ENCODE assay signal across 25 cellular contexts in genomic region chr3:20222274-20222673, GRCh38. TPM values are rescaled to one million over a fixed set of nuclear protein-coding genes. Genes with fewer than 3 reads are reported as not detected.
"Had no signal": no experiment of that assay in that cellular context is flagged by ENCODE, and none has a peak within 500 bp of the region (broad histone marks: within the 10 kb centered on the region; RNA-seq: fewer than 3 reads in every experiment).

No MANE protein-coding gene starts in this region.

- DNase-seq: activated CD4-positive, alpha-beta T cell treated with anti-CD3 and anti-CD28 coated beads, Interleukin-2, amount 50 U/mL, for 4 hours; activated CD8-positive, alpha-beta memory T cell treated with anti-CD3 and anti-CD28 coated beads for 24 hours; activated CD8-positive, alpha-beta memory T cell treated with anti-CD3 and anti-CD28 coated beads, Interleukin-2, amount 50 U/mL, for 4 hours; activated T-cell treated with anti-CD3 and anti-CD28 coated beads, Interleukin-2, amount 50 U/mL, for 24 hours; adrenal gland; head of caudate nucleus; kidney; midbrain; right cardiac atrium; stimulated activated CD4-positive, alpha-beta T cell treated with anti-CD3 and anti-CD28 coated beads, Interleukin-12 subunit alpha, Interleukin-12 subunit beta, amount 100 ng/mL, for 4 hours; stimulated activated CD4-positive, alpha-beta T cell treated with anti-CD3 and anti-CD28 coated beads, Interleukin-4, amount 100 ng/mL, for 4 hours; stimulated activated naive CD8-positive, alpha-beta T cell treated with anti-CD3 and anti-CD28 coated beads, Interleukin-15, Interleukin-2, amounts not matched to agents 100 U/mL and 50 U/mL, for 24 hours; T-cell; upper lobe of left lung had no signal

- H3K9me3 Mint-ChIP-seq: activated naive CD4-positive, alpha-beta T cell treated with anti-CD3 and anti-CD28 coated beads, Interleukin-2, amount 50 U/mL, for 72 hours; activated T-cell treated with anti-CD3 and anti-CD28 coated beads, Interleukin-2, amount 50 U/mL, for 24 hours; activated T-helper 17 cell treated with anti-CD3 and anti-CD28 coated beads, Interleukin-2, amount 50 U/mL, for 72 hours; central memory CD8-positive, alpha-beta T cell; natural killer cell treated with Interleukin-12 subunit alpha and Interleukin-12 subunit beta and Interleukin-15 and Interleukin-18, amount 100 ng/mL, for 72 hours; T-cell; T-helper 2 cell treated with Interferon-gamma antibody and Interleukin-4, amounts not matched to agents 5 μg/mL and 100 μg/mL, for 36 hours had no signal

- H3K4me3 ChIP-seq: adrenal gland, ascending aorta, gastroesophageal sphincter, lung, upper lobe of left lung had no signal

- H3K4me1 Mint-ChIP-seq: activated T-helper 17 cell treated with anti-CD3 and anti-CD28 coated beads, Interleukin-2, amount 50 U/mL, for 72 hours; central memory CD8-positive, alpha-beta T cell; T-cell had no signal

- H3K9me3 ChIP-seq: adrenal gland, ascending aorta, gastroesophageal sphincter, upper lobe of left lung had no signal

- H3K27ac ChIP-seq: adrenal gland, ascending aorta, gastroesophageal sphincter, upper lobe of left lung, VCaP had no signal

- H3K36me3 ChIP-seq: adrenal gland, ascending aorta, gastroesophageal sphincter, upper lobe of left lung had no signal

- H3K36me3 Mint-ChIP-seq: activated naive CD4-positive, alpha-beta T cell treated with anti-CD3 and anti-CD28 coated beads, Interleukin-2, amount 50 U/mL, for 72 hours; natural killer cell treated with Interleukin-12 subunit alpha and Interleukin-12 subunit beta and Interleukin-15 and Interleukin-18, amount 100 ng/mL, for 72 hours; T-cell had no signal

- H3K27ac Mint-ChIP-seq: activated naive CD4-positive, alpha-beta T cell treated with anti-CD3 and anti-CD28 coated beads, Interleukin-2, amount 50 U/mL, for 72 hours; activated T-cell treated with anti-CD3 and anti-CD28 coated beads, Interleukin-2, amount 50 U/mL, for 24 hours; activated T-helper 17 cell treated with anti-CD3 and anti-CD28 coated beads, Interleukin-2, amount 50 U/mL, for 72 hours; natural killer cell treated with Interleukin-12 subunit alpha and Interleukin-12 subunit beta and Interleukin-15 and Interleukin-18, amount 100 ng/mL, for 72 hours; progenitor cell of endocrine pancreas; T-cell; T-helper 2 cell treated with Interferon-gamma antibody and Interleukin-4, amounts not matched to agents 5 μg/mL and 100 μg/mL, for 36 hours had no signal

- H3K27me3 ChIP-seq: adrenal gland, ascending aorta, gastroesophageal sphincter, upper lobe of left lung had no signal

- H3K4me1 ChIP-seq: adrenal gland, ascending aorta, upper lobe of left lung had no signal

- H3K4me3 Mint-ChIP-seq: activated T-cell treated with anti-CD3 and anti-CD28 coated beads, Interleukin-2, amount 50 U/mL, for 24 hours; activated T-helper 17 cell treated with anti-CD3 and anti-CD28 coated beads, Interleukin-2, amount 50 U/mL, for 72 hours; central memory CD8-positive, alpha-beta T cell; natural killer cell treated with Interleukin-12 subunit alpha and Interleukin-12 subunit beta and Interleukin-15 and Interleukin-18, amount 100 ng/mL, for 72 hours; T-cell; T-helper 2 cell treated with Interferon-gamma antibody and Interleukin-4, amounts not matched to agents 5 μg/mL and 100 μg/mL, for 36 hours had no signal

- H3K27me3 Mint-ChIP-seq: activated T-cell treated with anti-CD3 and anti-CD28 coated beads, Interleukin-2, amount 50 U/mL, for 24 hours; activated T-helper 17 cell treated with anti-CD3 and anti-CD28 coated beads, Interleukin-2, amount 50 U/mL, for 72 hours; central memory CD8-positive, alpha-beta T cell; progenitor cell of endocrine pancreas; T-cell had no signal

- ATAC-seq: activated naive CD4-positive, alpha-beta T cell treated with anti-CD3 and anti-CD28 coated beads, Interleukin-2, amount 50 U/mL, for 72 hours; activated T-helper 17 cell treated with anti-CD3 and anti-CD28 coated beads, Interleukin-2, amount 50 U/mL, for 72 hours; gastroesophageal sphincter; left lobe of liver; natural killer cell treated with Interleukin-12 subunit alpha and Interleukin-12 subunit beta and Interleukin-15 and Interleukin-18, amount 100 ng/mL, for 72 hours; right cardiac atrium; stimulated activated naive CD8-positive, alpha-beta T cell treated with anti-CD3 and anti-CD28 coated beads, Interleukin-15, Interleukin-2, amounts not matched to agents 100 U/mL and 50 U/mL, for 24 hours; T-cell had no signal

RNA-seq across cellular contexts. Expression of gene SGO1, which starts 36.3 kb away (rescaled TPM):
- total RNA-seq: ascending aorta had no signal
- polyA plus RNA-seq: right cardiac atrium had no signal
